11 cellular contexts compared by ENCODE assay signal in genomic region chr15:74785716-74786032, GRCh38. TPM values are rescaled to one million over a fixed set of nuclear protein-coding genes. Genes with fewer than 3 reads are reported as not detected.
DNase-seq lines count a peak whose midpoint lies in the region; ATAC-seq, FAIRE-seq and TF ChIP-seq lines count a peak whose summit lies in the region.
"Had no signal": no experiment of that assay in that cellular context is flagged by ENCODE, and none has a peak within 500 bp of the region (broad histone marks: within the 10 kb centered on the region; RNA-seq: fewer than 3 reads in every experiment).

No MANE protein-coding gene starts in this region.

- dilution Hi-C loops in keratinocyte (cut with MboI; ENCODE audit: extremely low pct_ligation_motif_present, low sequenced_read_pairs) = no loop called here

- intact Hi-C loops in PC-9 (cut with micrococcal nuclease; ENCODE audit: unreplicated experiment) = no loop called here

- H3K9me2 ChIP-seq in PC-9 (ENCODE audit: insufficient read depth) = no peaks in the 10 kb centered on the region

- H4K20me1 ChIP-seq in keratinocyte (ENCODE audit: control insufficient read depth, extremely low read depth, insufficient read depth, low read length) (peaks cover 28% of the 10 kb centered on the region), PC-9 (ENCODE audit: insufficient read depth) (peaks cover 43% of the 10 kb centered on the region)

- peaks cover 69% of the 10 kb centered on the region for H3K4me1 Mint-ChIP-seq in activated T-cell treated with anti-CD3 and anti-CD28 coated beads, Interleukin-2, amount 50 U/mL, for 24 hours (ENCODE audit: low read depth)

- TF ChIP-seq CTCF in VCaP (conservative IDR thresholded peaks at IDR 0.05) = no peak
- no peak for TF ChIP-seq CTCF in keratinocyte (optimal IDR thresholded peaks at IDR 0.05 in 1 of 3, IDR thresholded peaks at IDR 0.05 in 1 of 3, conservative IDR thresholded peaks at IDR 0.05 in 1 of 3; ENCODE audit: extremely low read depth in 1 of 3, insufficient read depth in 2 of 3, low read length in 3 of 3)
- TF ChIP-seq CTCF in PC-9 (conservative IDR thresholded peaks at IDR 0.05) = no peak

- H3K4me1 ChIP-seq in keratinocyte (ENCODE audit: control insufficient read depth, extremely low read depth, insufficient read depth, low read length) (peaks cover 82% of the 10 kb centered on the region), PC-9 (replicated peaks; ENCODE audit: insufficient read depth) (peaks cover 35% of the 10 kb centered on the region)

- H3K27ac ChIP-seq in VCaP (peak overlapping the region; percentile 97; the same call in 1 of the 2 replicates), keratinocyte (ENCODE audit: control insufficient read depth, insufficient read depth, low read length) (no peak overlapping the region), temporal lobe (ENCODE audit: low read depth, low read length) (peak overlapping the region; percentile 60), PC-9 (no peak overlapping the region)

- no peaks in the 10 kb centered on the region for H3K27me3 Mint-ChIP-seq in activated T-cell treated with anti-CD3 and anti-CD28 coated beads, Interleukin-2, amount 50 U/mL, for 24 hours

- ATAC-seq in esophagus mucosa = no peak

- no peaks in the 10 kb centered on the region for H3F3A ChIP-seq in PC-9 (ENCODE audit: insufficient read depth, low read depth)

- peak overlapping the region; percentile 20 for H3K4me2 ChIP-seq in keratinocyte (ENCODE audit: control insufficient read depth, extremely low read depth, insufficient read depth, low read depth, low read length)
- H3K4me2 ChIP-seq in PC-9 = no peak overlapping the region

- no peak for FAIRE-seq in keratinocyte (lab: Jason Lieb, UNC)

- H3K9me1 ChIP-seq in keratinocyte (ENCODE audit: control insufficient read depth, extremely low read depth, insufficient read depth, low read length) = peaks cover 17% of the 10 kb centered on the region

- H3K27ac Mint-ChIP-seq in activated T-cell treated with anti-CD3 and anti-CD28 coated beads, Interleukin-2, amount 50 U/mL, for 24 hours = peak overlapping the region; percentile 99

- H3K9me3 Mint-ChIP-seq in activated T-cell treated with anti-CD3 and anti-CD28 coated beads, Interleukin-2, amount 50 U/mL, for 24 hours = no peaks in the 10 kb centered on the region

- H3K36me3 Mint-ChIP-seq in activated T-cell treated with anti-CD3 and anti-CD28 coated beads, Interleukin-2, amount 50 U/mL, for 24 hours (ENCODE audit: low read depth) = peaks cover 83% of the 10 kb centered on the region

- H3K27me3 ChIP-seq in keratinocyte (ENCODE audit: control insufficient read depth, extremely low read depth, insufficient read depth, low read length) (no peaks in the 10 kb centered on the region), PC-9 (ENCODE audit: insufficient read depth, low read depth) (no peaks in the 10 kb centered on the region)

- DNase-seq in activated T-cell treated with anti-CD3 and anti-CD28 coated beads, Interleukin-2, amount 50 U/mL, for 24 hours = no peak
- no peak for DNase-seq in activated T-cell treated with anti-CD3 and anti-CD28 coated beads, Interleukin-2, amount 50 U/mL, for 1 hour
- no peak for DNase-seq in keratinocyte (ENCODE audit: low read depth, low spot score)
- DNase-seq in PC-9 = no peak
- DNase-seq in SKM-1 (lab: John Stamatoyannopoulos, UW; ENCODE audit: unreplicated experiment) = no peak
- DNase-seq: activated CD8-positive, alpha-beta memory T cell treated with anti-CD3 and anti-CD28 coated beads, Interleukin-2, amount 50 U/mL, for 48 hours; KG1 had no signal

- no peak overlapping the region for H2AFZ ChIP-seq in keratinocyte (ENCODE audit: control insufficient read depth, low read length)
- no peak overlapping the region for H2AFZ ChIP-seq in PC-9

- H3K36me3 ChIP-seq in keratinocyte (ENCODE audit: control insufficient read depth in 2 of 2, extremely low read depth in 1 of 2, insufficient read depth in 2 of 2, low read length in 2 of 2) = peaks cover 3 to 5% of the 10 kb centered on the region in 2 experiments
- H3K36me3 ChIP-seq in PC-9 (ENCODE audit: low read depth) = no peaks in the 10 kb centered on the region; the same call in none of the 2 replicates

- H3K4me3 ChIP-seq in keratinocyte (ENCODE audit: control insufficient read depth in 2 of 3, extremely low read depth in 1 of 3, insufficient read depth in 2 of 3, low read depth in 1 of 3, low read length in 3 of 3) (no peak overlapping the region), PC-9 (no peak overlapping the region)

- H3K79me2 ChIP-seq in keratinocyte (ENCODE audit: control insufficient read depth, insufficient read depth, low read length) (peaks cover 83% of the 10 kb centered on the region), PC-9 (ENCODE audit: low read depth) (peaks cover 61% of the 10 kb centered on the region)

- CTCF ChIA-PET in PC-9 (lab: Charles Lee) = no interaction called here

- H3K9me3 ChIP-seq in keratinocyte (ENCODE audit: control insufficient read depth, low read depth, low read length) = no peaks in the 10 kb centered on the region
- no peaks in the 10 kb centered on the region for H3K9me3 ChIP-seq in PC-9 (ENCODE audit: insufficient read depth, low read depth)

- H3K9ac ChIP-seq in keratinocyte (ENCODE audit: control insufficient read depth, extremely low read depth, insufficient read depth, low read length) = no peak overlapping the region

- POLR2A ChIA-PET in PC-9 (lab: Charles Lee; ENCODE audit: unreplicated experiment) = no interaction called here

- BruUV-seq in PC-9 (replicated peaks; lab: Mats Ljungman, UMichigan) = no TSS peak

- peak overlapping the region; percentile 97 for H3K4me3 Mint-ChIP-seq in activated T-cell treated with anti-CD3 and anti-CD28 coated beads, Interleukin-2, amount 50 U/mL, for 24 hours

RNA-seq across cellular contexts. Expression of gene CSK, which starts 3.8 kb away (rescaled TPM):
- 14.9 to 41.5 TPM (median 17.2 TPM) in 3 replicates for polyA plus RNA-seq in keratinocyte
- polyA plus RNA-seq in keratinocyte (2011; ENCODE audit: low read depth) = 16.8 TPM
- polyA plus RNA-seq in keratinocyte (2011; cell fraction: cytosol; rRNA removed) = 19.4 and 37.7 TPM in 2 replicates
- 40.0 and 50.1 TPM in 2 replicates for polyA plus RNA-seq in keratinocyte (2011; cell fraction: nucleus; rRNA removed)
- 38.6 and 52.8 TPM in 2 replicates for polyA plus RNA-seq in keratinocyte (2012; ENCODE audit: low replicate concordance)
- 22.1 to 111 TPM (median 39.2 TPM) in 3 replicates for polyA minus RNA-seq in keratinocyte
- 47.0 TPM for polyA minus RNA-seq in keratinocyte (2011; cell fraction: cytosol; rRNA and poly(A)+ RNA removed)
- 26.1 and 28.3 TPM in 2 replicates for polyA minus RNA-seq in keratinocyte (2011; cell fraction: nucleus; rRNA and poly(A)+ RNA removed)
- 25.8 TPM for total RNA-seq in temporal lobe
- total RNA-seq in esophagus mucosa = 77.1 TPM
- 78.3 TPM in 2 replicates for total RNA-seq in PC-9 (2021)

RNA-seq across cellular contexts. Expression of gene LMAN1L, which starts 27.0 kb away (rescaled TPM):
- not detected in 3 replicates for polyA plus RNA-seq in keratinocyte
- polyA plus RNA-seq in keratinocyte (2011; ENCODE audit: low read depth) = not detected
- not detected in 2 replicates for polyA plus RNA-seq in keratinocyte (2011; cell fraction: cytosol; rRNA removed)
- polyA plus RNA-seq in keratinocyte (2011; cell fraction: nucleus; rRNA removed) = 0.05 and 0.22 TPM in 2 replicates
- polyA plus RNA-seq in keratinocyte (2012; ENCODE audit: low replicate concordance) = not detected in 2 replicates
- 0.36 to 0.38 TPM in 2 of 3 replicates, not detected in the other for polyA minus RNA-seq in keratinocyte
- not detected for polyA minus RNA-seq in keratinocyte (2011; cell fraction: cytosol; rRNA and poly(A)+ RNA removed)
- polyA minus RNA-seq in keratinocyte (2011; cell fraction: nucleus; rRNA and poly(A)+ RNA removed) = 0.21 and 0.31 TPM in 2 replicates
- total RNA-seq in temporal lobe (not detected), esophagus mucosa (not detected), PC-9 (2021) (not detected in 2 replicates)
- total RNA-seq: fibroblast of lung had no signal
- polyA plus RNA-seq: fibroblast of lung had no signal

RNA-seq across cellular contexts. Expression of gene CYP1A2, which starts 37.0 kb away (rescaled TPM):
- polyA plus RNA-seq in keratinocyte = 0.04 to 0.09 TPM in 2 of 3 replicates, not detected in the other
- not detected for polyA plus RNA-seq in keratinocyte (2011; ENCODE audit: low read depth)
- polyA plus RNA-seq in keratinocyte (2011; cell fraction: cytosol; rRNA removed) = 0.06 TPM in 1 of 2 replicates, not detected in the other
- polyA plus RNA-seq in keratinocyte (2011; cell fraction: nucleus; rRNA removed) = 0.04 and 0.09 TPM in 2 replicates
- not detected in 2 replicates for polyA plus RNA-seq in keratinocyte (2012; ENCODE audit: low replicate concordance)
- polyA minus RNA-seq in keratinocyte = not detected in 3 replicates
- polyA minus RNA-seq in keratinocyte (2011; cell fraction: cytosol; rRNA and poly(A)+ RNA removed) = not detected
- not detected in 2 replicates for polyA minus RNA-seq in keratinocyte (2011; cell fraction: nucleus; rRNA and poly(A)+ RNA removed)
- not detected for total RNA-seq in temporal lobe
- total RNA-seq in esophagus mucosa = not detected
- not detected in 2 replicates for total RNA-seq in PC-9 (2021)
- total RNA-seq: fibroblast of lung had no signal
- polyA plus RNA-seq: fibroblast of lung had no signal

RNA-seq across cellular contexts. Expression of gene CPLX3, which starts 40.8 kb away (rescaled TPM):
- 0.03 TPM in 1 of 3 replicates, not detected in the others for polyA plus RNA-seq in keratinocyte
- not detected for polyA plus RNA-seq in keratinocyte (2011; ENCODE audit: low read depth)
- polyA plus RNA-seq in keratinocyte (2011; cell fraction: cytosol; rRNA removed) = not detected in 2 replicates
- 0.13 and 0.27 TPM in 2 replicates for polyA plus RNA-seq in keratinocyte (2011; cell fraction: nucleus; rRNA removed)
- 0.18 TPM in 1 of 2 replicates, not detected in the other for polyA plus RNA-seq in keratinocyte (2012; ENCODE audit: low replicate concordance)
- not detected in 3 replicates for polyA minus RNA-seq in keratinocyte
- not detected for polyA minus RNA-seq in keratinocyte (2011; cell fraction: cytosol; rRNA and poly(A)+ RNA removed)
- polyA minus RNA-seq in keratinocyte (2011; cell fraction: nucleus; rRNA and poly(A)+ RNA removed) = not detected in 2 replicates
- 0.49 TPM for total RNA-seq in temporal lobe
- total RNA-seq in esophagus mucosa = not detected
- total RNA-seq in PC-9 (2021) = not detected in 2 replicates
- total RNA-seq: fibroblast of lung had no signal
- polyA plus RNA-seq: fibroblast of lung had no signal

RNA-seq across cellular contexts. Expression of gene ULK3, which starts 57.3 kb away (rescaled TPM):
- 12.0 to 26.4 TPM (median 16.5 TPM) in 3 replicates for polyA plus RNA-seq in keratinocyte
- 30.4 TPM for polyA plus RNA-seq in keratinocyte (2011; ENCODE audit: low read depth)
- 12.2 and 14.8 TPM in 2 replicates for polyA plus RNA-seq in keratinocyte (2011; cell fraction: cytosol; rRNA removed)
- polyA plus RNA-seq in keratinocyte (2011; cell fraction: nucleus; rRNA removed) = 84.1 and 86.4 TPM in 2 replicates
- 17.7 and 48.6 TPM in 2 replicates for polyA plus RNA-seq in keratinocyte (2012; ENCODE audit: low replicate concordance)
- polyA minus RNA-seq in keratinocyte = 8.8 to 21.0 TPM (median 19.1 TPM) in 3 replicates
- polyA minus RNA-seq in keratinocyte (2011; cell fraction: cytosol; rRNA and poly(A)+ RNA removed) = 10.6 TPM
- polyA minus RNA-seq in keratinocyte (2011; cell fraction: nucleus; rRNA and poly(A)+ RNA removed) = 10.8 and 11.5 TPM in 2 replicates
- total RNA-seq in temporal lobe (33.7 TPM), esophagus mucosa (43.3 TPM), PC-9 (2021) (30.2 and 46.6 TPM in 2 replicates)

Comparison
In these comparisons a context has a peak if more than half of its experiments do, and no peak if none do; other contexts are left out.
1. H3K27ac ChIP-seq: peak in VCaP (single experiment) and temporal lobe (single experiment); none in keratinocyte (single experiment) and PC-9 (single experiment).